9 cellular contexts compared by ENCODE assay signal in the genomic region with DNA sequence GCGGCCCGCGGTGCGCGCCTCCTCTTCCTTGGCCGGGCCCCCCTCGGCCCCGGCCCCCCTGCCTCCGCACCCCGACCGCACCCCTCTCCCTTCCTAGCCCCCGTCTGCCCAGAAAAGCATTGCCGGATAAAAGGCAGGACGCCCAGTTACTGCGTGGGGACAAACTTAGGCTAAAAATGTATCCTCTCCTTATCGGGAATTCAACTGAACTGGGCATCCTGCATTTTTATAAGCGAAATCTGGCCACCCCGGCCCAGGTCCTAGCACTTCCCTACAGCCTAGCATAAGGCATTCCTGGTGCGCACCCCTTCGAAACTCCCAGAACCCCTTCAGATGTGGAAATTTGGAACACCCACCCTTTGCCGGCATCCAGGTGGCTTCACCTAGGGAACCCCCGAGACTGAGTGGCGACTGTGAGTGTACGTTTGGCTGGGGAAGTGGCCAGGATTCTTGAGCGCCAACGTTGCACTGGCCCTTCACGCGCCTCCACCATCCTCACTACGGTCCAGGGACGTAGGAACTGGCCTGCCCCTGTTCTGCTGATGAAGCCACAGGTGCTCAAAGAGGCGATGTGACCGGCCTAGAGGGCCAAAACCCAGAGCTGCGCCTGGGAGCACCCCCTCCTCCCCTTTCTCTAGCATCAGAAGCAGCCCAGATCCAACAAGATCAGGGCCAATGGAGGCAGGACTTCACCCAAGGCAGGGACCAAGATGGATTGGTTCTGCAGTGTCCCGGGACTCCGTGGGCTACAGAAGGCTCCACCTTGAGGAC. TPM values are rescaled to one million over a fixed set of nuclear protein-coding genes. Genes with fewer than 3 reads are reported as not detected.
DNase-seq lines count a peak whose midpoint lies in the region; ATAC-seq lines count a peak whose summit lies in the region.
"Had no signal": no experiment of that assay in that cellular context is flagged by ENCODE, and none has a peak within 500 bp of the region (broad histone marks: within the 10 kb centered on the region; RNA-seq: fewer than 3 reads in every experiment).

No MANE protein-coding gene starts in this region.

- DNase-seq in T-helper 1 cell (no peak), left lobe of liver (ENCODE audit: low spot score) (no peak), dermis blood vessel endothelial cell (no peak)
- no peak for DNase-seq in stimulated activated naive CD8-positive, alpha-beta T cell treated with anti-CD3 and anti-CD28 coated beads, Interleukin-15, amount 100 ng/mL, for 72 hours

- no peak overlapping the region for H3K27ac Mint-ChIP-seq in T-helper 1 cell treated with Interleukin-12 subunit alpha and Interleukin-12 subunit beta and Interleukin-4 antibody, amounts not matched to agents 30 μg/mL and 1 μg/mL, for 36 hours
- no peak overlapping the region for H3K27ac Mint-ChIP-seq in activated T-helper 17 cell treated with anti-CD3 and anti-CD28 coated beads, Interleukin-2, amount 50 U/mL, for 72 hours
- no peak overlapping the region for H3K27ac Mint-ChIP-seq in stimulated activated naive CD8-positive, alpha-beta T cell treated with anti-CD3 and anti-CD28 coated beads, Interleukin-15, amount 100 ng/mL, for 72 hours

- H3K4me3 Mint-ChIP-seq in T-helper 1 cell treated with Interleukin-12 subunit alpha and Interleukin-12 subunit beta and Interleukin-4 antibody, amounts not matched to agents 30 μg/mL and 1 μg/mL, for 36 hours = peak overlapping the region; percentile 54
- H3K4me3 Mint-ChIP-seq in activated T-helper 17 cell treated with anti-CD3 and anti-CD28 coated beads, Interleukin-2, amount 50 U/mL, for 72 hours = peak overlapping the region; percentile 65
- H3K4me3 Mint-ChIP-seq in stimulated activated naive CD8-positive, alpha-beta T cell treated with anti-CD3 and anti-CD28 coated beads, Interleukin-15, amount 100 ng/mL, for 72 hours = peak overlapping the region; percentile 70 to 75

- no peaks in the 10 kb centered on the region for H3K9me3 Mint-ChIP-seq in T-helper 1 cell treated with Interleukin-12 subunit alpha and Interleukin-12 subunit beta and Interleukin-4 antibody, amounts not matched to agents 30 μg/mL and 1 μg/mL, for 36 hours
- no peaks in the 10 kb centered on the region for H3K9me3 Mint-ChIP-seq in activated T-helper 17 cell treated with anti-CD3 and anti-CD28 coated beads, Interleukin-2, amount 50 U/mL, for 72 hours
- H3K9me3 Mint-ChIP-seq in stimulated activated naive CD8-positive, alpha-beta T cell treated with anti-CD3 and anti-CD28 coated beads, Interleukin-15, amount 100 ng/mL, for 72 hours = no peaks in the 10 kb centered on the region

- H3K4me3 ChIP-seq in iPS-18c (ENCODE audit: insufficient read depth, low read depth, low read length) = peak overlapping the region; percentile 53; the same call in 1 of the 2 replicates

- peaks cover 33% of the 10 kb centered on the region for H3K27me3 Mint-ChIP-seq in T-helper 1 cell treated with Interleukin-12 subunit alpha and Interleukin-12 subunit beta and Interleukin-4 antibody, amounts not matched to agents 30 μg/mL and 1 μg/mL, for 36 hours (ENCODE audit: low read depth)
- H3K27me3 Mint-ChIP-seq in activated T-helper 17 cell treated with anti-CD3 and anti-CD28 coated beads, Interleukin-2, amount 50 U/mL, for 72 hours = no peaks in the 10 kb centered on the region
- H3K27me3 Mint-ChIP-seq in stimulated activated naive CD8-positive, alpha-beta T cell treated with anti-CD3 and anti-CD28 coated beads, Interleukin-15, amount 100 ng/mL, for 72 hours = peaks cover 28% of the 10 kb centered on the region

- peaks cover 4% of the 10 kb centered on the region for H3K9me3 ChIP-seq in iPS-18c (ENCODE audit: control insufficient read depth, insufficient read depth, low read length)

- H3K36me3 Mint-ChIP-seq in T-helper 1 cell treated with Interleukin-12 subunit alpha and Interleukin-12 subunit beta and Interleukin-4 antibody, amounts not matched to agents 30 μg/mL and 1 μg/mL, for 36 hours (ENCODE audit: low read depth) = peaks cover 2% of the 10 kb centered on the region
- H3K36me3 Mint-ChIP-seq in activated T-helper 17 cell treated with anti-CD3 and anti-CD28 coated beads, Interleukin-2, amount 50 U/mL, for 72 hours (ENCODE audit: low read depth) = no peaks in the 10 kb centered on the region

- ATAC-seq in activated T-helper 17 cell treated with anti-CD3 and anti-CD28 coated beads, Interleukin-2, amount 50 U/mL, for 72 hours (replicated peaks) = no peak
- ATAC-seq in stimulated activated naive CD8-positive, alpha-beta T cell treated with anti-CD3 and anti-CD28 coated beads, Interleukin-15, amount 100 ng/mL, for 72 hours = no peak
- ATAC-seq in left lobe of liver (no peak), HG03097 (IDR thresholded peaks at IDR 0.05; ENCODE audit: low FRiP score, unreplicated experiment) (no peak)

- peaks cover 17% of the 10 kb centered on the region for H3K4me1 Mint-ChIP-seq in T-helper 1 cell treated with Interleukin-12 subunit alpha and Interleukin-12 subunit beta and Interleukin-4 antibody, amounts not matched to agents 30 μg/mL and 1 μg/mL, for 36 hours (ENCODE audit: low read depth)
- no peaks in the 10 kb centered on the region for H3K4me1 Mint-ChIP-seq in activated T-helper 17 cell treated with anti-CD3 and anti-CD28 coated beads, Interleukin-2, amount 50 U/mL, for 72 hours
- peaks cover 32% of the 10 kb centered on the region for H3K4me1 Mint-ChIP-seq in stimulated activated naive CD8-positive, alpha-beta T cell treated with anti-CD3 and anti-CD28 coated beads, Interleukin-15, amount 100 ng/mL, for 72 hours

RNA-seq across cellular contexts. Expression of gene RNF4, which starts 5.7 kb away (rescaled TPM):
- total RNA-seq in activated T-helper 17 cell treated with anti-CD3 and anti-CD28 coated beads, Interleukin-2, amount 50 U/mL, for 72 hours = 10 to 100 TPM; 90.8 to 97.1 TPM
- total RNA-seq in left lobe of liver = 16.7 TPM
- 79.5 and 85.4 TPM in 2 replicates for total RNA-seq in dermis blood vessel endothelial cell

RNA-seq across cellular contexts. Expression of gene CFAP99, which starts 44.4 kb away (rescaled TPM):
- under 1 TPM; 0.11 to 0.26 TPM for total RNA-seq in activated T-helper 17 cell treated with anti-CD3 and anti-CD28 coated beads, Interleukin-2, amount 50 U/mL, for 72 hours
- total RNA-seq in left lobe of liver (1.3 TPM), dermis blood vessel endothelial cell (0.17 TPM in 1 of 2 replicates, not detected in the other)
- total RNA-seq: T-helper 2 cell treated with Interferon-gamma antibody and Interleukin-4, amounts not matched to agents 100 ng/mL and 5 ng/mL, for 36 hours had no signal

RNA-seq across cellular contexts. Expression of gene ZFYVE28, which starts 44.7 kb away (rescaled TPM):
- 10 to 100 TPM; 36.3 to 42.7 TPM for total RNA-seq in activated T-helper 17 cell treated with anti-CD3 and anti-CD28 coated beads, Interleukin-2, amount 50 U/mL, for 72 hours
- 12.7 TPM for total RNA-seq in left lobe of liver
- 7.5 and 8.6 TPM in 2 replicates for total RNA-seq in dermis blood vessel endothelial cell
